8 cellular contexts compared by ENCODE assay signal in genomic region chr13:91398413-91399188, GRCh38. TPM values are rescaled to one million over a fixed set of nuclear protein-coding genes. Genes with fewer than 3 reads are reported as not detected.
DNase-seq lines count a peak whose midpoint lies in the region; ATAC-seq and TF ChIP-seq lines count a peak whose summit lies in the region.

GPC5 (plus strand) TSS chr13:91398621.

- 1% methylated on average over 50 of the region's 76 CpGs for WGBS in hepatocyte (ENCODE audit: low lambda C conversion rate, missing lambda C conversion rate)

- TF ChIP-seq CTCF in GM10266 (IDR thresholded peaks at IDR 0.05; ENCODE audit: control insufficient read depth, insufficient read depth, low read depth, missing control alignments), result no peak
- no peak for TF ChIP-seq CTCF in LNCaP clone FGC (IDR thresholded peaks at IDR 0.05; ENCODE audit: control insufficient read depth, extremely low read depth, insufficient read depth)
- TF ChIP-seq CTCF in hepatocyte (IDR thresholded peaks at IDR 0.05; ENCODE audit: poor library complexity), result no peak

- H3K9me3 ChIP-seq in hepatocyte (ENCODE audit: low read depth), result no peaks in the 10 kb centered on the region

- H3K4me3 ChIP-seq in H7 (ENCODE audit: insufficient read depth, low read depth, low read length), result peak within 1 kb of the TSS; percentile 57
- H3K4me3 ChIP-seq in LNCaP clone FGC (ENCODE audit: low read depth, low read length), result peak within 1 kb of the TSS; percentile 41
- H3K4me3 ChIP-seq in hepatocyte, result peak within 1 kb of the TSS; percentile 59

- H4K20me1 ChIP-seq in hepatocyte (ENCODE audit: insufficient read depth, poor library complexity, severe bottlenecking), result no peaks in the 10 kb centered on the region

- intact Hi-C loops in sciatic nerve (cut with DNase I), result no loop called here

- no peaks in the 10 kb centered on the region for H3K9me2 ChIP-seq in hepatocyte (replicated peaks; ENCODE audit: insufficient read depth)

- peak; percentile 95 for ATAC-seq in sciatic nerve

- H3K79me2 ChIP-seq in hepatocyte, result no peaks in the 10 kb centered on the region

- H3K36me3 ChIP-seq in H7 (replicated peaks; ENCODE audit: control insufficient read depth, insufficient read depth, low read length), result no peaks in the 10 kb centered on the region
- H3K36me3 ChIP-seq in hepatocyte (replicated peaks; ENCODE audit: insufficient read depth, low read depth), result no peaks in the 10 kb centered on the region

- peaks cover 35% of the 10 kb centered on the region for H3K27me3 ChIP-seq in H7 (ENCODE audit: control insufficient read depth, insufficient read depth, low read length)
- peaks cover 67% of the 10 kb centered on the region for H3K27me3 ChIP-seq in hepatocyte

- H3K4me1 ChIP-seq in hepatocyte (ENCODE audit: insufficient read depth), result no peaks in the 10 kb centered on the region

- peak within 1 kb of the TSS; percentile 99 for H3K4me2 ChIP-seq in hepatocyte

- peak within 1 kb of the TSS; percentile 75 for H2AFZ ChIP-seq in hepatocyte

- DNase-seq in GM10266 (ENCODE audit: extremely low spot score) (peak; percentile 89), H7 (peak; percentile 91), LNCaP clone FGC (ENCODE audit: low read depth) (no peak), T-helper 1 cell (peak; percentile 67 to 75 (median 70)), amniotic epithelial cell (ENCODE audit: low read depth) (peak; percentile 22), hepatocyte (ENCODE audit: low spot score) (peak; percentile 86), sciatic nerve (ENCODE audit: low spot score) (peak; percentile 83), AML-193 (lab: John Stamatoyannopoulos, UW) (no peak)

- no peak within 1 kb of the TSS for H3K27ac ChIP-seq in hepatocyte

RNA-seq across cellular contexts. Expression of gene GPC5, which starts in this region (rescaled TPM):
- 0.07 and 0.15 TPM in 2 replicates for total RNA-seq in H7 (2014; rRNA removed; shearing (Covaris generic))
- 5.4 and 8.7 TPM in 2 replicates for total RNA-seq in hepatocyte
- 3.9 and 4.7 TPM in 2 replicates for polyA plus RNA-seq in hepatocyte
- total RNA-seq in sciatic nerve, result 2.5 TPM

Comparison
In these comparisons a context has a peak if more than half of its experiments do, and no peak if none do; other contexts are left out.
1. Peak in DNase-seq and H3K4me3 ChIP-seq in H7; RNA of the gene not detected or under 1 TPM.
2. DNase-seq: peak in GM10266 (single experiment), T-helper 1 cell (5 of 5), amniotic epithelial cell (single experiment), hepatocyte (single experiment) and sciatic nerve (single experiment); none in LNCaP clone FGC (single experiment) and AML-193 (0 of 2).
3. Peak in every context shown above with its lines, with median percentiles within 50 percentile points of each other: H3K4me3 ChIP-seq.